19 cellular contexts compared by ENCODE assay signal in genomic region chr5:135085936-135086235, GRCh38. TPM values are rescaled to one million over a fixed set of nuclear protein-coding genes. Genes with fewer than 3 reads are reported as not detected.
DNase-seq lines count a peak whose midpoint lies in the region; ATAC-seq, FAIRE-seq and TF ChIP-seq lines count a peak whose summit lies in the region.
"Had no signal": no experiment of that assay in that cellular context is flagged by ENCODE, and none has a peak within 500 bp of the region (broad histone marks: within the 10 kb centered on the region; RNA-seq: fewer than 3 reads in every experiment).

No MANE protein-coding gene starts in this region.

- no peaks in the 10 kb centered on the region for H4K20me1 ChIP-seq in osteoblast (ENCODE audit: insufficient read depth, low read length)

- TF ChIP-seq POLR2A in GM12892 (IDR thresholded peaks at IDR 0.05; ENCODE audit: low read depth, low read length): no peak

- TF ChIP-seq CTCF in RWPE2 (IDR thresholded peaks at IDR 0.05; ENCODE audit: poor library complexity, severe bottlenecking): no peak
- no peak for TF ChIP-seq CTCF in osteoblast (IDR thresholded peaks at IDR 0.05; ENCODE audit: extremely low read depth, low read depth, low read length)

- H3K36me3 ChIP-seq in RWPE2 (ENCODE audit: low read depth) (no peaks in the 10 kb centered on the region), osteoblast (ENCODE audit: insufficient read depth, low read length) (no peaks in the 10 kb centered on the region), aorta (ENCODE audit: control insufficient read depth in 1 of 2, insufficient read depth in 2 of 2, low read length in 1 of 2) (no peaks in the 10 kb centered on the region)

- no peak overlapping the region for H3K4me3 ChIP-seq in right cardiac atrium (ENCODE audit: low read length)
- H3K4me3 ChIP-seq in RWPE2 (ENCODE audit: severe bottlenecking): no peak overlapping the region
- no peak overlapping the region for H3K4me3 ChIP-seq in osteoblast (ENCODE audit: insufficient read depth, low read length)
- no peak overlapping the region for H3K4me3 ChIP-seq in aorta (ENCODE audit: low read length in 2 of 2)

- H3K27me3 ChIP-seq in right cardiac atrium (ENCODE audit: control insufficient read depth, insufficient read depth) (no peaks in the 10 kb centered on the region), RWPE2 (ENCODE audit: insufficient read depth, poor library complexity, severe bottlenecking) (no peaks in the 10 kb centered on the region), osteoblast (ENCODE audit: insufficient read depth, low read length) (no peaks in the 10 kb centered on the region), aorta (ENCODE audit: control insufficient read depth in 1 of 2, insufficient read depth in 2 of 2, low read length in 1 of 2) (no peaks in the 10 kb centered on the region)

- H3K4me1 ChIP-seq in right cardiac atrium (ENCODE audit: control insufficient read depth, insufficient read depth, low read length) (no peaks in the 10 kb centered on the region), RWPE2 (ENCODE audit: insufficient read depth, poor library complexity, severe bottlenecking) (peaks cover 16% of the 10 kb centered on the region), osteoblast (ENCODE audit: insufficient read depth, low read length) (peaks cover 3% of the 10 kb centered on the region), aorta (ENCODE audit: control insufficient read depth in 1 of 2, insufficient read depth in 2 of 2, low read length in 2 of 2) (no peaks in the 10 kb centered on the region)

- FAIRE-seq in GM12892 (lab: Jason Lieb, UNC): no peak
- FAIRE-seq: HepG2 had no signal

- no peak overlapping the region for H3K27ac ChIP-seq in right cardiac atrium (ENCODE audit: low read length)
- H3K27ac ChIP-seq in RWPE2 (ENCODE audit: poor library complexity, severe bottlenecking): peak overlapping the region; percentile 45
- H3K27ac ChIP-seq in osteoblast (ENCODE audit: low read depth, low read length): no peak overlapping the region
- no peak overlapping the region for H3K27ac ChIP-seq in aorta (ENCODE audit: low read depth in 1 of 2, low read length in 2 of 2)
- H3K27ac ChIP-seq: C4-2B had no signal

- WGBS in right cardiac atrium: 83% methylated on average over 7 of the region's 7 CpGs
- WGBS in aorta, 2 donors: 92 to 97% methylated on average over 7 of the region's 7 CpGs

- ATAC-seq in right cardiac atrium: no peak
- ATAC-seq in RWPE2 (ENCODE audit: low read depth): no peak; the same call in 2 of the 3 replicates
- ATAC-seq in aorta (ENCODE audit: low FRiP score): peak; percentile 33
- no peak for ATAC-seq in HG02840 (IDR thresholded peaks at IDR 0.05; ENCODE audit: low FRiP score, unreplicated experiment)
- ATAC-seq: HepG2 had no signal

- peak; percentile 63 for DNase-seq in cardiac septum (ENCODE audit: low spot score)
- DNase-seq in right cardiac atrium: no peak
- DNase-seq in RWPE2 (ENCODE audit: low spot score): no peak
- DNase-seq in osteoblast (ENCODE audit: insufficient read length, low spot score, missing footprints): no peak
- peak in 1 of 2 donors; percentile 68 for DNase-seq in aorta
- DNase-seq in GM12892 (ENCODE audit: insufficient read length): no peak
- DNase-seq in NCI-H2196 (lab: John Stamatoyannopoulos, UW; ENCODE audit: unreplicated experiment): no peak
- DNase-seq: AML-193; KG1; NCI-H1105; NCI-H2029 treated with DMSO at 0.1 percent for 48 hours; NCI-H345; NCI-H524; NCI-H774; NK-92 treated with Interleukin-12 subunit alpha and Interleukin-12 subunit beta, amount 100 ng/mL, for 24 hours; SHP77 had no signal

- H3K4me2 ChIP-seq in osteoblast (ENCODE audit: insufficient read depth, low read length): no peak overlapping the region

- peak overlapping the region; percentile 47 for H2AFZ ChIP-seq in osteoblast (ENCODE audit: low read length)

- H3K79me2 ChIP-seq in osteoblast (ENCODE audit: insufficient read depth, low read length): no peaks in the 10 kb centered on the region

- intact Hi-C loops in cardiac septum (cut with DNase I) (no loop called here), right cardiac atrium (cut with DNase I) (no loop called here), aorta (cut with DNase I) (no loop called here)

- no peaks in the 10 kb centered on the region for H3K9me3 ChIP-seq in right cardiac atrium (ENCODE audit: control insufficient read depth, low read length)
- H3K9me3 ChIP-seq in RWPE2 (ENCODE audit: severe bottlenecking): peaks cover 7% of the 10 kb centered on the region
- H3K9me3 ChIP-seq in osteoblast (ENCODE audit: low read depth, low read length): peaks cover 3% of the 10 kb centered on the region
- H3K9me3 ChIP-seq in aorta (ENCODE audit: control insufficient read depth, low read length): peaks cover 3% of the 10 kb centered on the region

RNA-seq across cellular contexts. Expression of gene PITX1, which starts 51.9 kb away (rescaled TPM):
- total RNA-seq in cardiac septum: 0.83 TPM
- total RNA-seq in right cardiac atrium: under 1 TPM in 1 of 4 donors, not detected in 3; 0.18 TPM
- 0.02 TPM for polyA plus RNA-seq in right cardiac atrium
- total RNA-seq in osteoblast: 8.3 and 9.8 TPM in 2 replicates
- under 1 TPM in 1 of 2 donors, not detected in 1; 0.39 TPM for total RNA-seq in aorta
- polyA plus RNA-seq in aorta: 1 to 10 TPM in 1 of 2 donors, under 1 TPM in 1; 0.49 to 2.3 TPM
- 0.34 TPM for polyA plus RNA-seq in GM12892 (2012; ENCODE audit: missing spikeins)
